ENCODE assay signal across 15 cellular contexts in genomic region chr22:46518542-46519325, GRCh38. TPM values are rescaled to one million over a fixed set of nuclear protein-coding genes. Genes with fewer than 3 reads are reported as not detected.
DNase-seq lines count a peak whose midpoint lies in the region; TF ChIP-seq lines count a peak whose summit lies in the region.
"Had no signal": no experiment of that assay in that cellular context is flagged by ENCODE, and none has a peak within 500 bp of the region (broad histone marks: within the 10 kb centered on the region; RNA-seq: fewer than 3 reads in every experiment).

No MANE protein-coding gene starts in this region.

- H3K4me1 ChIP-seq in neural progenitor cell: peaks cover 23% of the 10 kb centered on the region

- CTCF ChIA-PET in RWPE1 (lab: Yijun Ruan, JAX): interaction anchor here (0.5 kb wide), 1 partner anchor 19 kb away, joined by 3 read pairs; no protein-coding TSS in a partner anchor

- H4K20me1 ChIP-seq in neural progenitor cell (ENCODE audit: low read depth): peaks cover 40% of the 10 kb centered on the region

- DNase-seq in RWPE1 (ENCODE audit: low spot score): no peak
- DNase-seq in neural progenitor cell (ENCODE audit: low spot score): no peak
- DNase-seq in type B pancreatic cell (ENCODE audit: extremely low spot score, unreplicated experiment): peak; percentile 56
- no peak for DNase-seq in T-helper 2 cell treated with Interferon-gamma antibody and Interleukin-4, amounts not matched to agents 5 μg/mL and 100 μg/mL, for 36 hours (ENCODE audit: low spot score)
- no peak for DNase-seq in hippocampal formation (lab: John Stamatoyannopoulos, UW)
- DNase-seq in NCI-H1694 (lab: John Stamatoyannopoulos, UW): no peak
- DNase-seq: C1 segment of cervical spinal cord; Calu3; CD4-positive, alpha-beta memory T cell; COR-L47; DMS53; DMS79 treated with DMSO at 0.1 percent for 48 hours; GM23248; H9 had no signal

- H3K4me3 Mint-ChIP-seq in brain: no peak overlapping the region
- no peak overlapping the region for H3K4me3 Mint-ChIP-seq in neural progenitor cell
- H3K4me3 Mint-ChIP-seq in type B pancreatic cell: no peak overlapping the region
- no peak overlapping the region for H3K4me3 Mint-ChIP-seq in T-helper 2 cell treated with Interferon-gamma antibody and Interleukin-4, amounts not matched to agents 5 μg/mL and 100 μg/mL, for 36 hours
- H3K4me3 Mint-ChIP-seq: CD4-positive, alpha-beta memory T cell; H9 had no signal

- H3K36me3 Mint-ChIP-seq in brain (no peaks in the 10 kb centered on the region), neural progenitor cell (peaks cover 3% of the 10 kb centered on the region), type B pancreatic cell (peaks cover 3% of the 10 kb centered on the region)
- no peaks in the 10 kb centered on the region for H3K36me3 Mint-ChIP-seq in T-helper 2 cell treated with Interferon-gamma antibody and Interleukin-4, amounts not matched to agents 5 μg/mL and 100 μg/mL, for 36 hours (ENCODE audit: low read depth)
- H3K36me3 Mint-ChIP-seq: CD4-positive, alpha-beta memory T cell had no signal

- H3F3A ChIP-seq in neural progenitor cell (ENCODE audit: low read depth): peaks cover 19% of the 10 kb centered on the region

- no peak overlapping the region for H3K4me2 ChIP-seq in neural progenitor cell

- H2AFZ ChIP-seq in neural progenitor cell (replicated peaks): no peak overlapping the region
- H2AFZ ChIP-seq: GM23248 had no signal

- no peak for TF ChIP-seq CTCF in RWPE1 (conservative IDR thresholded peaks at IDR 0.05; ENCODE audit: low read depth)
- no peak for TF ChIP-seq CTCF in brain (conservative IDR thresholded peaks at IDR 0.05)
- TF ChIP-seq CTCF in neural progenitor cell (IDR thresholded peaks at IDR 0.05): no peak
- no peak for TF ChIP-seq CTCF in type B pancreatic cell (conservative IDR thresholded peaks at IDR 0.05)

- H3K36me3 ChIP-seq in neural progenitor cell: no peaks in the 10 kb centered on the region

- H3K27ac ChIP-seq in RWPE1: peak overlapping the region; percentile 62
- no peak overlapping the region for H3K27ac ChIP-seq in neural progenitor cell
- H3K27ac ChIP-seq: GM23248 had no signal

- H3K9ac ChIP-seq in neural progenitor cell: no peak overlapping the region
- H3K9ac ChIP-seq: GM23248 had no signal

- H3K9me3 Mint-ChIP-seq in brain (no peaks in the 10 kb centered on the region), neural progenitor cell (no peaks in the 10 kb centered on the region), type B pancreatic cell (no peaks in the 10 kb centered on the region)
- H3K9me3 Mint-ChIP-seq in T-helper 2 cell treated with Interferon-gamma antibody and Interleukin-4, amounts not matched to agents 5 μg/mL and 100 μg/mL, for 36 hours: no peaks in the 10 kb centered on the region
- H3K9me3 Mint-ChIP-seq: CD4-positive, alpha-beta memory T cell; H9 had no signal

- peaks cover 34% of the 10 kb centered on the region for H3K4me1 Mint-ChIP-seq in brain
- peaks cover 44% of the 10 kb centered on the region for H3K4me1 Mint-ChIP-seq in neural progenitor cell
- H3K4me1 Mint-ChIP-seq in type B pancreatic cell (ENCODE audit: unreplicated experiment): peaks cover 10% of the 10 kb centered on the region
- H3K4me1 Mint-ChIP-seq in T-helper 2 cell treated with Interferon-gamma antibody and Interleukin-4, amounts not matched to agents 5 μg/mL and 100 μg/mL, for 36 hours (ENCODE audit: low read depth): no peaks in the 10 kb centered on the region
- H3K4me1 Mint-ChIP-seq: CD4-positive, alpha-beta memory T cell had no signal

- peaks cover 12% of the 10 kb centered on the region for H3K79me2 ChIP-seq in neural progenitor cell (ENCODE audit: low read depth)

- no peaks in the 10 kb centered on the region for H3K9me3 ChIP-seq in neural progenitor cell (ENCODE audit: low read depth)

- no peak overlapping the region for H3K4me3 ChIP-seq in neural progenitor cell
- H3K4me3 ChIP-seq: GM23248 had no signal

- H3K27ac Mint-ChIP-seq in brain: peak overlapping the region in 4 of 5 experiments; percentile 35 to 67 (median 44)
- peak overlapping the region; percentile 21 for H3K27ac Mint-ChIP-seq in neural progenitor cell
- no peak overlapping the region for H3K27ac Mint-ChIP-seq in type B pancreatic cell
- no peak overlapping the region for H3K27ac Mint-ChIP-seq in T-helper 2 cell treated with Interferon-gamma antibody and Interleukin-4, amounts not matched to agents 5 μg/mL and 100 μg/mL, for 36 hours
- H3K27ac Mint-ChIP-seq: H9 had no signal

- H3K27me3 Mint-ChIP-seq in brain (peaks cover 4% of the 10 kb centered on the region), neural progenitor cell (ENCODE audit: insufficient read depth, low read depth) (peaks cover 4% of the 10 kb centered on the region), type B pancreatic cell (peaks cover 6% of the 10 kb centered on the region)
- no peaks in the 10 kb centered on the region for H3K27me3 Mint-ChIP-seq in T-helper 2 cell treated with Interferon-gamma antibody and Interleukin-4, amounts not matched to agents 5 μg/mL and 100 μg/mL, for 36 hours (ENCODE audit: low read depth)

- no peaks in the 10 kb centered on the region for H3K27me3 ChIP-seq in neural progenitor cell

- POLR2A ChIA-PET in RWPE1 (lab: Yijun Ruan, JAX; ENCODE audit: low non-redundant PET): no interaction called here

RNA-seq across cellular contexts. Expression of gene CELSR1, which starts 18.7 kb away (rescaled TPM):
- 1.5 TPM for polyA plus RNA-seq in brain (ENCODE audit: insufficient read depth, low read depth, low replicate concordance)
- 12.3 and 18.0 TPM in 2 replicates for total RNA-seq in neural progenitor cell (ENCODE audit: low replicate concordance)
- total RNA-seq in type B pancreatic cell (ENCODE audit: low replicate concordance): 27.8 and 67.1 TPM in 2 replicates

Comparison
In these comparisons a context has a peak if more than half of its experiments do, and no peak if none do; other contexts are left out.
1. H3K27ac Mint-ChIP-seq: peak in brain (4 of 5) and neural progenitor cell (single experiment); none in type B pancreatic cell (single experiment) and T-helper 2 cell treated with Interferon-gamma antibody and Interleukin-4, amounts not matched to agents 5 μg/mL and 100 μg/mL, for 36 hours (single experiment).